Comparison of ENCODE assay signal across 15 cellular contexts in the genomic region with DNA sequence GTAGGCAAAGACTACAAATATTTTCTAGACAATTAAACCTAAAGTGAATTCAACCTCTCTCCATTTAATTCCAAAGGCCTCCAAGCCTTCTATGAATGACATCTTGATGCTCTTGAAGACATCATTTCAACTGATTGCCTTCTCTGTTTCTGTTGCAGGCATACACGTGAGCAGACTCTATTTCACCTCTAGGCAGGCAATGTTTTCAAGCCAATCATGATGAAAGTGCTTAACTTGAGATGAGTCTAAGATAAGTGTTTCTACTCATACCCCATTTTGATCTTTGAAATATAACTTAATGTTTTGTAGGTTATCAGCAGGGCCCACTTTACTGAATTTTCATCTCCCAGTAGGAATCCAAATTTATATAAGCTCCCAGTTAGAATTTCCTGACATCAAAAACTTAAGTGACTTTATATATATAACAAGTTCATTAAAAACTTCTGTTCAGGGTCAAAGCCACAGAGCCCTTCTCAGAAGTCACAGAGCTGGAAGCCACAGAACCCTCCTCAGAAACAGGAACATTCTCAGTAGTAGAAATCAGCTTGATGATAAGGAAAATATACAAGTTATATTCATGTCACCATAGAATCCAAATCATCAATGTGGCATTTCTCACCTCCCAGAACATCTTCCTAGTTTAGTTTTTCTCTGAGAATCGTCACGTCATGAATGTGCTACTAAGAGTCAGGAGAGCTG.
"Had no signal": no experiment of that assay in that cellular context is flagged by ENCODE, and none has a peak within 500 bp of the region (broad histone marks: within the 10 kb centered on the region; RNA-seq: fewer than 3 reads in every experiment).

No MANE protein-coding gene starts in this region.

- DNase-seq: activated CD4-positive, alpha-beta T cell treated with anti-CD3 and anti-CD28 coated beads, Interleukin-2, amount 50 U/mL, for 4 hours; activated CD8-positive, alpha-beta memory T cell treated with anti-CD3 and anti-CD28 coated beads, Interleukin-2, amount 50 U/mL, for 48 hours; activated naive CD4-positive, alpha-beta T cell; activated T-cell treated with anti-CD3 and anti-CD28 coated beads, Interleukin-2, amount 50 U/mL, for 72 hours; hypothalamus; left ventricle myocardium inferior; mucosa of descending colon; naive thymus-derived CD4-positive, alpha-beta T cell; sigmoid colon; stimulated activated CD4-positive, alpha-beta T cell treated with anti-CD3 and anti-CD28 coated beads, Interleukin-1b, Interleukin-23, amount 100 ng/mL, for 48 hours; tibial artery had no signal

- H3K36me3 Mint-ChIP-seq: memory B cell had no signal

- H3K27ac Mint-ChIP-seq: activated T-cell treated with anti-CD3 and anti-CD28 coated beads, Interleukin-2, amount 50 U/mL, for 72 hours; memory B cell had no signal

- FAIRE-seq: TTC549 had no signal

- ATAC-seq: activated CD4-positive, CD25-positive, alpha-beta regulatory T cell treated with anti-CD3 and anti-CD28 coated beads, Interleukin-2, amount 50 U/mL, for 24 hours; activated T-cell treated with anti-CD3 and anti-CD28 coated beads, Interleukin-2, amount 50 U/mL, for 72 hours; mucosa of descending colon; naive thymus-derived CD4-positive, alpha-beta T cell; SK-N-SH treated with all-trans-retinoic acid at 6 μM for 48 hours had no signal

- H3K4me3 Mint-ChIP-seq: memory B cell had no signal
